Comparison of ENCODE assay signal across 18 cellular contexts in genomic region chr9:117775576-117775975, GRCh38.
DNase-seq lines count a peak whose midpoint lies in the region; ATAC-seq and TF ChIP-seq lines count a peak whose summit lies in the region.
"Had no signal": no experiment of that assay in that cellular context is flagged by ENCODE, and none has a peak within 500 bp of the region (broad histone marks: within the 10 kb centered on the region; RNA-seq: fewer than 3 reads in every experiment).

No MANE protein-coding gene starts in this region.

- peak overlapping the region; percentile 64 for H3K4me2 ChIP-seq in OCI-LY3 (ENCODE audit: low read length)
- H3K4me2 ChIP-seq: GM23338 had no signal

- TF ChIP-seq CTCF in OCI-LY3 (IDR thresholded peaks at IDR 0.05; ENCODE audit: low read depth, low read length) (no peak), endothelial cell (IDR thresholded peaks at IDR 0.05; ENCODE audit: unreplicated experiment) (no peak), upper lobe of left lung (IDR thresholded peaks at IDR 0.05) (no peak)

- H3K27me3 Mint-ChIP-seq in endothelial cell (ENCODE audit: unreplicated experiment) = peaks cover 4% of the 10 kb centered on the region

- H3K27ac ChIP-seq in OCI-LY3 (ENCODE audit: low read length) (peak overlapping the region; percentile 65), upper lobe of left lung (no peak overlapping the region)
- H3K27ac ChIP-seq: BLaER1 treated with 17β-estradiol and CSF1 and Interleukin-3, amounts not matched to agents 10 nM and 100 nM had no signal

- no peak overlapping the region for H3K9ac ChIP-seq in OCI-LY3 (ENCODE audit: low read length)
- H3K9ac ChIP-seq: BLaER1 treated with 17β-estradiol and CSF1 and Interleukin-3, amounts not matched to agents 10 nM and 100 nM had no signal

- TF ChIP-seq POLR2A in upper lobe of left lung (IDR thresholded peaks at IDR 0.05) = no peak

- H3K4me1 ChIP-seq in OCI-LY3 (ENCODE audit: low read length) = peaks cover 50% of the 10 kb centered on the region
- H3K4me1 ChIP-seq in upper lobe of left lung = no peaks in the 10 kb centered on the region

- no peaks in the 10 kb centered on the region for H3K9me3 ChIP-seq in OCI-LY3 (ENCODE audit: insufficient read depth, low read length)
- no peaks in the 10 kb centered on the region for H3K9me3 ChIP-seq in upper lobe of left lung
- H3K9me3 ChIP-seq: BLaER1 treated with 17β-estradiol and CSF1 and Interleukin-3, amounts not matched to agents 10 nM and 100 nM had no signal

- H4K20me1 ChIP-seq in OCI-LY3 (ENCODE audit: insufficient read depth, low read length) = no peaks in the 10 kb centered on the region
- H4K20me1 ChIP-seq: BLaER1 treated with 17β-estradiol and CSF1 and Interleukin-3, amounts not matched to agents 10 nM and 100 nM had no signal

- H2AFZ ChIP-seq in OCI-LY3 (ENCODE audit: low read depth, low read length) = no peak overlapping the region
- H2AFZ ChIP-seq: GM23338 had no signal

- H3K9me3 Mint-ChIP-seq in endothelial cell (ENCODE audit: unreplicated experiment) = peaks cover 16% of the 10 kb centered on the region
- H3K9me3 Mint-ChIP-seq: CD8-positive, alpha-beta T cell had no signal

- in situ Hi-C loops in G401 (cut with HindIII; ENCODE audit: low sequenced_read_pairs) = no loop called here

- H3K4me1 Mint-ChIP-seq in endothelial cell (ENCODE audit: unreplicated experiment) = peaks cover 9% of the 10 kb centered on the region

- H3K36me3 Mint-ChIP-seq in endothelial cell (ENCODE audit: low read depth, unreplicated experiment) = peaks cover 3% of the 10 kb centered on the region
- H3K36me3 Mint-ChIP-seq: CD8-positive, alpha-beta T cell had no signal

- H3K36me3 ChIP-seq in OCI-LY3 (replicated peaks; ENCODE audit: low read depth, low read length) = no peaks in the 10 kb centered on the region
- no peaks in the 10 kb centered on the region for H3K36me3 ChIP-seq in upper lobe of left lung
- H3K36me3 ChIP-seq: BLaER1 treated with 17β-estradiol and CSF1 and Interleukin-3, amounts not matched to agents 10 nM and 100 nM had no signal

- TF ChIP-seq EP300 in upper lobe of left lung (IDR thresholded peaks at IDR 0.05) = no peak

- no peaks in the 10 kb centered on the region for H3K27me3 ChIP-seq in OCI-LY3 (ENCODE audit: low read depth, low read length)
- H3K27me3 ChIP-seq in upper lobe of left lung = no peaks in the 10 kb centered on the region
- H3K27me3 ChIP-seq: BLaER1 treated with 17β-estradiol and CSF1 and Interleukin-3, amounts not matched to agents 10 nM and 100 nM had no signal

- H3K4me3 ChIP-seq in OCI-LY3 (ENCODE audit: low read length) (no peak overlapping the region), upper lobe of left lung (no peak overlapping the region)
- H3K4me3 ChIP-seq: BLaER1 treated with 17β-estradiol and CSF1 and Interleukin-3, amounts not matched to agents 10 nM and 100 nM; GM12878; GM23338 had no signal

- no peak overlapping the region for H3K27ac Mint-ChIP-seq in endothelial cell (ENCODE audit: unreplicated experiment)
- H3K27ac Mint-ChIP-seq: B cell; CD8-positive, alpha-beta T cell; GM23338 had no signal

- ATAC-seq in upper lobe of left lung (ENCODE audit: low FRiP score in 2 of 2) = no peak
- ATAC-seq in HG03175 (IDR thresholded peaks at IDR 0.05; ENCODE audit: unreplicated experiment) = no peak
- ATAC-seq: CD8-positive, alpha-beta T cell; GM23338 had no signal

- H3K4me3 Mint-ChIP-seq in endothelial cell (ENCODE audit: unreplicated experiment) = peak overlapping the region; percentile 5
- H3K4me3 Mint-ChIP-seq: B cell; CD8-positive, alpha-beta T cell; GM23338 had no signal

- DNase-seq in G401 (ENCODE audit: low spot score) = peak; percentile 37
- DNase-seq in endothelial cell (ENCODE audit: low spot score) = no peak
- DNase-seq in midbrain (lab: John Stamatoyannopoulos, UW) = peak; percentile 14
- no peak for DNase-seq in upper lobe of left lung
- no peak for DNase-seq in NCI-H1105 treated with DMSO at 0.1 percent for 48 hours (lab: John Stamatoyannopoulos, UW)
- DNase-seq in T-helper 9 cell = no peak
- DNase-seq: 8988T; Calu3; CD8-positive, alpha-beta T cell; DMS79 treated with DMSO at 0.1 percent for 48 hours; HCEC 1CT; IMR-90 had no signal

- no peaks in the 10 kb centered on the region for H3K79me2 ChIP-seq in OCI-LY3 (ENCODE audit: low read length)

Comparison
In these comparisons a context has a peak if more than half of its experiments do, and no peak if none do; other contexts are left out.
1. DNase-seq: peak in G401 (single experiment) and midbrain (single experiment); none in endothelial cell (single experiment), upper lobe of left lung (0 of 2), NCI-H1105 treated with DMSO at 0.1 percent for 48 hours (single experiment) and T-helper 9 cell (single experiment).